Comparison of ENCODE assay signal across 9 cellular contexts in genomic region chr17:48637323-48638260, GRCh38. TPM values are rescaled to one million over a fixed set of nuclear protein-coding genes. Genes with fewer than 3 reads are reported as not detected.
DNase-seq lines count a peak whose midpoint lies in the region; TF ChIP-seq lines count a peak whose summit lies in the region.
"Had no signal": no experiment of that assay in that cellular context is flagged by ENCODE, and none has a peak within 500 bp of the region (broad histone marks: within the 10 kb centered on the region; RNA-seq: fewer than 3 reads in every experiment).

No MANE protein-coding gene starts in this region.

- H3K27ac Mint-ChIP-seq in activated CD4-positive, alpha-beta memory T cell treated with anti-CD3 and anti-CD28 coated beads for 36 hours = no peak overlapping the region
- no peak overlapping the region for H3K27ac Mint-ChIP-seq in activated CD4-positive, alpha-beta memory T cell treated with anti-CD3 and anti-CD28 coated beads, Interleukin-2, amount 10 ng/mL, durations not matched to agents 7 days and 5 days
- H3K27ac Mint-ChIP-seq in immature natural killer cell = no peak overlapping the region
- H3K27ac Mint-ChIP-seq: dendritic cell treated with granulocyte-macrophage colony-stimulating factor and Interleukin-4, amounts not matched to agents 40 ng/mL and 50 ng/mL, for 4 days had no signal

- peaks cover 78% of the 10 kb centered on the region for H3K27me3 Mint-ChIP-seq in activated CD4-positive, alpha-beta memory T cell treated with anti-CD3 and anti-CD28 coated beads for 36 hours
- H3K27me3 Mint-ChIP-seq in activated CD4-positive, alpha-beta memory T cell treated with anti-CD3 and anti-CD28 coated beads, Interleukin-2, amount 10 ng/mL, durations not matched to agents 7 days and 5 days = peaks cover 93% of the 10 kb centered on the region
- peaks cover 32 to 43% (median 36%) of the 10 kb centered on the region in 3 donors for H3K27me3 Mint-ChIP-seq in immature natural killer cell (ENCODE audit: low read depth in 3 of 3)

- no peak overlapping the region for H3K4me3 Mint-ChIP-seq in activated CD4-positive, alpha-beta memory T cell treated with anti-CD3 and anti-CD28 coated beads for 36 hours
- no peak overlapping the region for H3K4me3 Mint-ChIP-seq in activated CD4-positive, alpha-beta memory T cell treated with anti-CD3 and anti-CD28 coated beads, Interleukin-2, amount 10 ng/mL, durations not matched to agents 7 days and 5 days
- H3K4me3 Mint-ChIP-seq in immature natural killer cell = no peak overlapping the region
- H3K4me3 Mint-ChIP-seq: dendritic cell treated with granulocyte-macrophage colony-stimulating factor and Interleukin-4, amounts not matched to agents 40 ng/mL and 50 ng/mL, for 4 days had no signal

- intact Hi-C loops in activated CD4-positive, alpha-beta memory T cell treated with anti-CD3 and anti-CD28 coated beads for 36 hours (cut with micrococcal nuclease) = no loop called here

- peak; percentile 3 for DNase-seq in activated CD4-positive, alpha-beta memory T cell treated with anti-CD3 and anti-CD28 coated beads for 36 hours
- DNase-seq in activated CD4-positive, alpha-beta memory T cell treated with anti-CD3 and anti-CD28 coated beads, Interleukin-2, amount 10 ng/mL, durations not matched to agents 7 days and 5 days = no peak
- DNase-seq in fibroblast of mammary gland (ENCODE audit: low read depth) (peak; percentile 94), stromal cell of bone marrow (ENCODE audit: low read depth) (peak; percentile 53), immature natural killer cell (no peak)
- DNase-seq in stimulated activated naive CD4-positive, alpha-beta T cell treated with Interleukin-2 at 50 U/mL for 16 hours (lab: John Stamatoyannopoulos, UW) = no peak

- CTCF ChIA-PET in activated CD4-positive, alpha-beta memory T cell treated with anti-CD3 and anti-CD28 coated beads for 36 hours (lab: Charles Lee) = interaction anchor here (0.6 to 3.8 kb wide), 21 partner anchors 8 to 241 kb away, joined by 3 to 50 read pairs (median 7); partner anchors contain the start of genes HOXB5, HOXB9 and PRAC2
- CTCF ChIA-PET in activated CD4-positive, alpha-beta memory T cell treated with anti-CD3 and anti-CD28 coated beads, Interleukin-2, amount 10 ng/mL, durations not matched to agents 7 days and 5 days (lab: Charles Lee) = interaction anchor here (0.9 to 2.4 kb wide), 20 partner anchors 11 to 606 kb away, joined by 3 to 27 read pairs (median 5); partner anchors contain the start of gene HOXB9

- no peaks in the 10 kb centered on the region for H3K36me3 Mint-ChIP-seq in activated CD4-positive, alpha-beta memory T cell treated with anti-CD3 and anti-CD28 coated beads for 36 hours
- no peaks in the 10 kb centered on the region for H3K36me3 Mint-ChIP-seq in activated CD4-positive, alpha-beta memory T cell treated with anti-CD3 and anti-CD28 coated beads, Interleukin-2, amount 10 ng/mL, durations not matched to agents 7 days and 5 days (ENCODE audit: low read depth)
- H3K36me3 Mint-ChIP-seq in immature natural killer cell = peaks cover 0 to 7% (median 0%) of the 10 kb centered on the region in 3 donors

- no peaks in the 10 kb centered on the region for H3K9me3 Mint-ChIP-seq in activated CD4-positive, alpha-beta memory T cell treated with anti-CD3 and anti-CD28 coated beads for 36 hours
- no peaks in the 10 kb centered on the region for H3K9me3 Mint-ChIP-seq in activated CD4-positive, alpha-beta memory T cell treated with anti-CD3 and anti-CD28 coated beads, Interleukin-2, amount 10 ng/mL, durations not matched to agents 7 days and 5 days
- H3K9me3 Mint-ChIP-seq in immature natural killer cell = peaks cover 0 to 4% (median 0%) of the 10 kb centered on the region in 6 donors
- H3K9me3 Mint-ChIP-seq: dendritic cell treated with granulocyte-macrophage colony-stimulating factor and Interleukin-4, amounts not matched to agents 40 ng/mL and 50 ng/mL, for 4 days had no signal

- no peak for TF ChIP-seq CTCF in fibroblast of mammary gland (conservative IDR thresholded peaks at IDR 0.05; ENCODE audit: control insufficient read depth, insufficient read depth, low read depth, low read length)

- POLR2A ChIA-PET in activated CD4-positive, alpha-beta memory T cell treated with anti-CD3 and anti-CD28 coated beads for 36 hours (lab: Charles Lee) = no interaction called here
- POLR2A ChIA-PET in activated CD4-positive, alpha-beta memory T cell treated with anti-CD3 and anti-CD28 coated beads, Interleukin-2, amount 10 ng/mL, durations not matched to agents 7 days and 5 days (lab: Charles Lee) = interaction anchor here (1.4 to 1.6 kb wide), 2 partner anchors 11 to 21 kb away, joined by 3 read pairs; no protein-coding TSS in a partner anchor

- peaks cover 11% of the 10 kb centered on the region for H3K4me1 Mint-ChIP-seq in activated CD4-positive, alpha-beta memory T cell treated with anti-CD3 and anti-CD28 coated beads for 36 hours (ENCODE audit: low read depth)
- H3K4me1 Mint-ChIP-seq in activated CD4-positive, alpha-beta memory T cell treated with anti-CD3 and anti-CD28 coated beads, Interleukin-2, amount 10 ng/mL, durations not matched to agents 7 days and 5 days = peaks cover 25% of the 10 kb centered on the region
- H3K4me1 Mint-ChIP-seq in immature natural killer cell = peaks cover 9 to 22% of the 10 kb centered on the region in 2 donors

- H3K4me3 ChIP-seq in fibroblast of mammary gland (ENCODE audit: control insufficient read depth, low read depth, low read length) = no peak overlapping the region
- H3K4me3 ChIP-seq: tibial nerve had no signal

RNA-seq across cellular contexts. Expression of gene HOXB9, which starts 11.4 kb away (rescaled TPM):
- 1 to 10 TPM; 1.4 to 1.5 TPM for total RNA-seq in activated CD4-positive, alpha-beta memory T cell treated with anti-CD3 and anti-CD28 coated beads for 36 hours
- total RNA-seq in activated CD4-positive, alpha-beta memory T cell treated with anti-CD3 and anti-CD28 coated beads, Interleukin-2, amount 10 ng/mL, durations not matched to agents 7 days and 5 days = 1 to 10 TPM in 1 of 2 experiments, under 1 TPM in 1; 0.88 to 1.4 TPM
- polyA plus RNA-seq in immature natural killer cell = not detected
- polyA plus RNA-seq: neural cell had no signal

RNA-seq across cellular contexts. Expression of gene HOXB8, which starts 22.5 kb away (rescaled TPM):
- not detected for total RNA-seq in activated CD4-positive, alpha-beta memory T cell treated with anti-CD3 and anti-CD28 coated beads for 36 hours
- total RNA-seq in activated CD4-positive, alpha-beta memory T cell treated with anti-CD3 and anti-CD28 coated beads, Interleukin-2, amount 10 ng/mL, durations not matched to agents 7 days and 5 days = not detected
- not detected for polyA plus RNA-seq in immature natural killer cell
- polyA plus RNA-seq: neural cell had no signal

RNA-seq across cellular contexts. Expression of gene HOXB7, which starts 26.8 kb away (rescaled TPM):
- under 1 TPM; 0.36 to 0.44 TPM for total RNA-seq in activated CD4-positive, alpha-beta memory T cell treated with anti-CD3 and anti-CD28 coated beads for 36 hours
- 1 to 10 TPM; 1.6 to 1.7 TPM for total RNA-seq in activated CD4-positive, alpha-beta memory T cell treated with anti-CD3 and anti-CD28 coated beads, Interleukin-2, amount 10 ng/mL, durations not matched to agents 7 days and 5 days
- 1 to 10 TPM in 2 of 3 donors, under 1 TPM in 1; 0.39 to 1.8 (median 1.5) TPM for polyA plus RNA-seq in immature natural killer cell
- polyA plus RNA-seq: neural cell had no signal

RNA-seq across cellular contexts. Expression of gene HOXB6, which starts 32.8 kb away (rescaled TPM):
- under 1 TPM; 0.21 to 0.22 TPM for total RNA-seq in activated CD4-positive, alpha-beta memory T cell treated with anti-CD3 and anti-CD28 coated beads for 36 hours
- under 1 TPM; 0.60 to 0.68 TPM for total RNA-seq in activated CD4-positive, alpha-beta memory T cell treated with anti-CD3 and anti-CD28 coated beads, Interleukin-2, amount 10 ng/mL, durations not matched to agents 7 days and 5 days
- not detected for polyA plus RNA-seq in immature natural killer cell
- polyA plus RNA-seq: neural cell had no signal

RNA-seq across cellular contexts. Expression of gene HOXB5, which starts 44.0 kb away (rescaled TPM):
- total RNA-seq in activated CD4-positive, alpha-beta memory T cell treated with anti-CD3 and anti-CD28 coated beads for 36 hours = not detected
- under 1 TPM in 1 of 2 experiments, not detected in 1; 0.20 TPM for total RNA-seq in activated CD4-positive, alpha-beta memory T cell treated with anti-CD3 and anti-CD28 coated beads, Interleukin-2, amount 10 ng/mL, durations not matched to agents 7 days and 5 days
- polyA plus RNA-seq in immature natural killer cell = not detected
- polyA plus RNA-seq: neural cell had no signal

Comparison
In these comparisons a context has a peak if more than half of its experiments do, and no peak if none do; other contexts are left out.
1. DNase-seq: peak in activated CD4-positive, alpha-beta memory T cell treated with anti-CD3 and anti-CD28 coated beads for 36 hours (single experiment), fibroblast of mammary gland (single experiment) and stromal cell of bone marrow (single experiment); none in activated CD4-positive, alpha-beta memory T cell treated with anti-CD3 and anti-CD28 coated beads, Interleukin-2, amount 10 ng/mL, durations not matched to agents 7 days and 5 days (single experiment), immature natural killer cell (0 of 3) and stimulated activated naive CD4-positive, alpha-beta T cell treated with Interleukin-2 at 50 U/mL for 16 hours (single experiment).